Comparison of ENCODE assay signal across 14 cellular contexts in the genomic region with DNA sequence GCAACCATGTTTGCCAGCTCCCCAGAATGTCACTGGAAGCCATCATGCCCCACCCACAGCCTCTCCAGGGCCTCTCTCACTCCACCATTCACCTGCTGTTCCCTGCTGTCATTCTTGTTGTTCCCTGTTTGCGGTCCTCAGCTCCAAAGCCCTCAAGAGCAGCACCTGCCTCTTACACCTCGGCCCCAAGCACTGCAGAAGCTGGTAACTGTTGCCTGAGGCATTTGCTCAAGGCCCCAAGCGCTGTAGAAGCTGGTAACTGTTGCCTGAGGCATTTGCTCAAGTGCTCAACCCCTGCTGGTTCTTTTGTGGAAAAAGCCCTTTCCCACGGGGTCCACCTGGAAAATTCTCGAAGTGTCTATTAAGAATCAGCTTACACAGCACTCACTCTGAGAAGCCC.
A peak's percentile ranks its signal among the peaks of the same experiment; 100 is the strongest.
DNase-seq lines count a peak whose midpoint lies in the region; ATAC-seq and TF ChIP-seq lines count a peak whose summit lies in the region.
"Had no signal": no experiment of that assay in that cellular context is flagged by ENCODE, and none has a peak within 500 bp of the region (broad histone marks: within the 10 kb centered on the region; RNA-seq: fewer than 3 reads in every experiment).

No MANE protein-coding gene starts in this region.

- no peak for TF ChIP-seq CTCF in heart left ventricle (IDR thresholded peaks at IDR 0.05)
- TF ChIP-seq CTCF in vagina (IDR thresholded peaks at IDR 0.05) = no peak
- no peak for TF ChIP-seq CTCF in gastrocnemius medialis (IDR thresholded peaks at IDR 0.05 in 4 of 5, conservative IDR thresholded peaks at IDR 0.05 in 1 of 5)
- TF ChIP-seq CTCF in right lobe of liver (IDR thresholded peaks at IDR 0.05) = no peak

- no peak for TF ChIP-seq POLR2A in heart left ventricle (IDR thresholded peaks at IDR 0.05)
- no peak for TF ChIP-seq POLR2A in vagina (IDR thresholded peaks at IDR 0.05)
- TF ChIP-seq POLR2A in gastrocnemius medialis (IDR thresholded peaks at IDR 0.05) = no peak
- TF ChIP-seq POLR2A in right lobe of liver (IDR thresholded peaks at IDR 0.05) = no peak

- H3K27me3 ChIP-seq in heart left ventricle (no peaks in the 10 kb centered on the region), right cardiac atrium (ENCODE audit: control insufficient read depth, insufficient read depth) (no peaks in the 10 kb centered on the region), vagina (no peaks in the 10 kb centered on the region), gastrocnemius medialis (no peaks in the 10 kb centered on the region), right lobe of liver (no peaks in the 10 kb centered on the region)
- H3K27me3 ChIP-seq: neural progenitor cell had no signal

- no peak for ATAC-seq in heart left ventricle
- ATAC-seq in right cardiac atrium = no peak
- ATAC-seq in gastrocnemius medialis = no peak
- no peak for ATAC-seq in right lobe of liver
- ATAC-seq: PC-3 had no signal

- intact Hi-C loops in heart left ventricle (cut with DNase I) (no loop called here), cardiac septum (cut with DNase I) (no loop called here), right cardiac atrium (cut with DNase I) (no loop called here), vagina (cut with DNase I) (no loop called here), gastrocnemius medialis (cut with DNase I; ENCODE audit: low total_unique reads) (no loop called here), right lobe of liver (cut with DNase I) (loop anchor here in 1 of 2 donors (10.0 kb wide), 1 partner anchor 86 kb away; no protein-coding TSS in a partner anchor)

- in situ Hi-C loops in gastrocnemius medialis (cut with MboI; ENCODE audit: low sequenced_read_pairs in 4 of 4) = no loop called here

- H3K4me1 ChIP-seq in heart left ventricle (peaks cover 31 to 75% (median 59%) of the 10 kb centered on the region in 12 donors), right cardiac atrium (ENCODE audit: control insufficient read depth, insufficient read depth, low read length) (peaks cover 31% of the 10 kb centered on the region), vagina (peaks cover 35% of the 10 kb centered on the region), gastrocnemius medialis (peaks cover 64 to 66% of the 10 kb centered on the region in 2 donors), right lobe of liver (peaks cover 3 to 30% (median 9%) of the 10 kb centered on the region in 4 donors)
- H3K4me1 ChIP-seq: neural progenitor cell had no signal

- no peak overlapping the region for H3K4me3 ChIP-seq in heart left ventricle
- H3K4me3 ChIP-seq in right cardiac atrium (ENCODE audit: low read length) = no peak overlapping the region
- H3K4me3 ChIP-seq in vagina = no peak overlapping the region
- H3K4me3 ChIP-seq in gastrocnemius medialis = no peak overlapping the region
- H3K4me3 ChIP-seq in right lobe of liver = no peak overlapping the region
- H3K4me3 ChIP-seq: neural progenitor cell, thoracic aorta had no signal

- WGBS in heart left ventricle, 4 donors = 79 to 93% (median 92%) methylated on average over 5 of the region's 5 CpGs
- 89% methylated on average over 5 of the region's 5 CpGs for WGBS in right cardiac atrium
- 89% methylated on average over 3 of the region's 5 CpGs for whole genome bisulfite sequencing in right lobe of liver (ENCODE audit: insufficient coverage, low coverage, low lambda C conversion rate, missing lambda C conversion rate)

- H3K27ac ChIP-seq in heart left ventricle (peak overlapping the region in 10 of 12 donors; percentile 50 to 96 (median 70)), right cardiac atrium (ENCODE audit: low read length) (peak overlapping the region; percentile 5), vagina (peak overlapping the region; percentile 82), gastrocnemius medialis (peak overlapping the region in 2 of 4 donors; percentile 13 to 33), right lobe of liver (no peak overlapping the region)
- H3K27ac ChIP-seq: neural progenitor cell, thoracic aorta had no signal

- DNase-seq in heart left ventricle (no peak), cardiac septum (ENCODE audit: low spot score) (no peak), NCI-H510A treated with DMSO at 0.1 percent for 48 hours (lab: John Stamatoyannopoulos, UW) (peak; percentile 99), right cardiac atrium (no peak), vagina (ENCODE audit: extremely low spot score in 2 of 2) (no peak), gastrocnemius medialis (no peak), SW 1271 (lab: John Stamatoyannopoulos, UW) (no peak), right lobe of liver (no peak)
- DNase-seq: activated CD4-positive, alpha-beta T cell treated with anti-CD3 and anti-CD28 coated beads, Interleukin-2, amount 10 ng/mL, durations not matched to agents 24 days and 14 days; effector memory CD4-positive, alpha-beta T cell; NCI-H1930; PC-3 had no signal

- H3K36me3 ChIP-seq in heart left ventricle = no peaks in the 10 kb centered on the region
- no peaks in the 10 kb centered on the region for H3K36me3 ChIP-seq in vagina
- H3K36me3 ChIP-seq in gastrocnemius medialis = no peaks in the 10 kb centered on the region
- no peaks in the 10 kb centered on the region for H3K36me3 ChIP-seq in right lobe of liver
- H3K36me3 ChIP-seq: neural progenitor cell, thoracic aorta had no signal

- H3K9me3 ChIP-seq in heart left ventricle = no peaks in the 10 kb centered on the region
- H3K9me3 ChIP-seq in right cardiac atrium (ENCODE audit: control insufficient read depth, low read length) = no peaks in the 10 kb centered on the region
- no peaks in the 10 kb centered on the region for H3K9me3 ChIP-seq in vagina
- H3K9me3 ChIP-seq in gastrocnemius medialis = no peaks in the 10 kb centered on the region
- H3K9me3 ChIP-seq in right lobe of liver = no peaks in the 10 kb centered on the region
- H3K9me3 ChIP-seq: thoracic aorta had no signal

Comparison
In these comparisons a context has a peak if more than half of its experiments do, and no peak if none do; other contexts are left out.
1. H3K27ac ChIP-seq: peak in heart left ventricle (10 of 12), right cardiac atrium (single experiment) and vagina (single experiment); none in right lobe of liver (0 of 3).